ENCODE assay signal across 8 cellular contexts in the genomic region with DNA sequence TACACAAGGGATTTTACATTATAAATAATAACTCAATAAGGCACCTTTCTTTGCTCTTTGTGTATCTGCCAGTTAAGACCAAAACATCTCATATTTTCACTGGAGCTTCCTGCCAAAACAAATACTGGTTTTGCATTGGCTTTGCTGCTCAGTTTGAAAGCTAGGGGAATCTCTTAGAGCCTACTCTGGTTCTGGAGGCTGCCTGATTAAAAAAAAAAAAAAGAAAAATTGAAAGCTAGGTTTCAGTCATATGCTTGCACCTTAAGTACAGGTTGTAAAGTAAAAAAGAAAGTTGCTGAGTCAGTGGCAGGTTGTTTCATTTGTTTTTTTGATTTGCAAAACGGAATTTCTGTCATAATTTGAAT. TPM values are rescaled to one million over a fixed set of nuclear protein-coding genes. Genes with fewer than 3 reads are reported as not detected.
DNase-seq lines count a peak whose midpoint lies in the region; TF ChIP-seq lines count a peak whose summit lies in the region.

No MANE protein-coding gene starts in this region.

- no peaks in the 10 kb centered on the region for H3K36me3 Mint-ChIP-seq in activated CD4-positive, alpha-beta T cell treated with anti-CD3 and anti-CD28 coated beads, Interleukin-2, amount 10 ng/mL, durations not matched to agents 24 days and 14 days (ENCODE audit: low read depth)

- peaks cover 3% of the 10 kb centered on the region for H3K27me3 Mint-ChIP-seq in activated CD4-positive, alpha-beta T cell treated with anti-CD3 and anti-CD28 coated beads, Interleukin-2, amount 10 ng/mL, durations not matched to agents 24 days and 14 days

- no peaks in the 10 kb centered on the region for H3K9me3 ChIP-seq in Peyer's patch

- no peak for TF ChIP-seq POLR2A in erythroblast (IDR thresholded peaks at IDR 0.05; ENCODE audit: low read length)
- no peak for TF ChIP-seq POLR2A in Peyer's patch (IDR thresholded peaks at IDR 0.05)

- peak in 2 of 6 experiments; percentile 6 to 17 for TF ChIP-seq CTCF in Peyer's patch (IDR thresholded peaks at IDR 0.05)

- no peaks in the 10 kb centered on the region for H3K36me3 ChIP-seq in Peyer's patch

- no peaks in the 10 kb centered on the region for H3K27me3 ChIP-seq in Peyer's patch

- peak overlapping the region in 2 of 4 donors; percentile 86 to 93 for H3K4me3 ChIP-seq in Peyer's patch

- H3K27ac Mint-ChIP-seq in activated CD4-positive, alpha-beta T cell treated with anti-CD3 and anti-CD28 coated beads, Interleukin-2, amount 10 ng/mL, durations not matched to agents 24 days and 14 days, result no peak overlapping the region

- no peaks in the 10 kb centered on the region for H3K9me3 Mint-ChIP-seq in activated CD4-positive, alpha-beta T cell treated with anti-CD3 and anti-CD28 coated beads, Interleukin-2, amount 10 ng/mL, durations not matched to agents 24 days and 14 days

- peak; percentile 64 for DNase-seq in activated CD4-positive, alpha-beta T cell treated with anti-CD3 and anti-CD28 coated beads, Interleukin-2, amount 10 ng/mL, durations not matched to agents 24 days and 14 days
- DNase-seq in activated CD4-positive, alpha-beta T cell treated with anti-CD3 and anti-CD28 coated beads for 1 hour, result no peak
- DNase-seq in NCI-H2081 treated with DMSO at 0.1 percent for 48 hours (lab: John Stamatoyannopoulos, UW) (peak; percentile 43), erythroblast (lab: John Stamatoyannopoulos, UW) (peak; percentile 27 to 37), superior temporal gyrus (ENCODE audit: extremely low spot score) (peak; percentile 26), NOMO-1 treated with dmso at 0.1 percent for 144 hours (lab: John Stamatoyannopoulos, UW; ENCODE audit: unreplicated experiment) (no peak), NCI-H82 (lab: John Stamatoyannopoulos, UW) (no peak), Peyer's patch (no peak)

- no peak overlapping the region for H3K4me3 Mint-ChIP-seq in activated CD4-positive, alpha-beta T cell treated with anti-CD3 and anti-CD28 coated beads, Interleukin-2, amount 10 ng/mL, durations not matched to agents 24 days and 14 days

- peak overlapping the region in 2 of 4 donors; percentile 94 to 97 for H3K27ac ChIP-seq in Peyer's patch

- peaks cover 0 to 15% (median 0%) of the 10 kb centered on the region in 4 donors for H3K4me1 ChIP-seq in Peyer's patch

- intact Hi-C loops in activated CD4-positive, alpha-beta T cell treated with anti-CD3 and anti-CD28 coated beads, Interleukin-2, amount 10 ng/mL, durations not matched to agents 24 days and 14 days (cut with micrococcal nuclease), result loop anchor here (1.0 to 5.0 kb wide), 3 partner anchors 34 to 224 kb away; no protein-coding TSS in a partner anchor

- peaks cover 13% of the 10 kb centered on the region for H3K4me1 Mint-ChIP-seq in activated CD4-positive, alpha-beta T cell treated with anti-CD3 and anti-CD28 coated beads, Interleukin-2, amount 10 ng/mL, durations not matched to agents 24 days and 14 days

RNA-seq across cellular contexts. Expression of a gene that starts 2.3 kb away (rescaled TPM):
- 13.6 and 16.8 TPM in 2 replicates for total RNA-seq in activated CD4-positive, alpha-beta T cell treated with anti-CD3 and anti-CD28 coated beads, Interleukin-2, amount 10 ng/mL, durations not matched to agents 24 days and 14 days
- total RNA-seq in Peyer's patch, result 100 to 1,000 TPM in 3 of 4 donors, 10 to 100 TPM in 1; 89.1 to 188 (median 154) TPM

Comparison
In these comparisons a context has a peak if more than half of its experiments do, and no peak if none do; other contexts are left out.
1. DNase-seq: peak in activated CD4-positive, alpha-beta T cell treated with anti-CD3 and anti-CD28 coated beads, Interleukin-2, amount 10 ng/mL, durations not matched to agents 24 days and 14 days (single experiment), NCI-H2081 treated with DMSO at 0.1 percent for 48 hours (single experiment), erythroblast (2 of 2) and superior temporal gyrus (single experiment); none in activated CD4-positive, alpha-beta T cell treated with anti-CD3 and anti-CD28 coated beads for 1 hour (single experiment), NOMO-1 treated with dmso at 0.1 percent for 144 hours (single experiment), NCI-H82 (single experiment) and Peyer's patch (0 of 3).